Comparison of ENCODE assay signal across 34 cellular contexts in the genomic region with DNA sequence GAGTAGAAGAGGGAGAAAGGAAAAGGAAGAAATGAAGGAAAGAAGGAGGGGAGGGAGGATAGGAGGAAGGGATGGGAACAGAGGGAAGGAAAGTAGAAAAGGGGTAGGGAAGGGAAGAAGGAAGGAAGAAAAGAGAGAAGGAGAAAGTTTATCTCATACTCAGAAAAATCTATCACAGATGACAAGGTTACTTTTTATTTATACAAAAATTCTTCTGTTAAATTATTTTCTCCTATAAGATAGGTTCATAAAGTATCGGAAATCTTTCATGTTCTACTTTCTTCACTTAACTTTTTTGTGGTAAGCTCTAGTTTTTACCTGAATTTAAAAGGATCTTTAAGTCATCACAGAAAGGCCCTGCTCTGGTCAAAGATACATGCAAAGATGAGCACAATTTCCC. TPM values are rescaled to one million over a fixed set of nuclear protein-coding genes. Genes with fewer than 3 reads are reported as not detected.
"Had no signal": no experiment of that assay in that cellular context is flagged by ENCODE, and none has a peak within 500 bp of the region (broad histone marks: within the 10 kb centered on the region; RNA-seq: fewer than 3 reads in every experiment).

No MANE protein-coding gene starts in this region.

- ATAC-seq: effector memory CD8-positive, alpha-beta T cell; esophagus mucosa; gastrocnemius medialis; heart right ventricle; left cardiac atrium; left lung; left ventricle myocardium superior; lower lobe of right lung; mucosa of descending colon had no signal

- H3K4me3 ChIP-seq: colonic mucosa, esophagus squamous epithelium, gastrocnemius medialis, heart right ventricle, left lung, lower lobe of right lung, mucosa of descending colon had no signal

- H3K9me3 Mint-ChIP-seq: dendritic cell treated with granulocyte-macrophage colony-stimulating factor and Interleukin-4, amounts not matched to agents 40 ng/mL and 50 ng/mL, for 4 days; endodermal cell; mesothelial cell of epicardium had no signal

- H3K27me3 ChIP-seq: colonic mucosa, esophagus squamous epithelium, gastrocnemius medialis, heart right ventricle, left lung had no signal

- H3K36me3 ChIP-seq: colonic mucosa, esophagus squamous epithelium, gastrocnemius medialis, heart right ventricle, left lung, lower lobe of right lung had no signal

- H3K27ac Mint-ChIP-seq: dendritic cell treated with granulocyte-macrophage colony-stimulating factor and Interleukin-4, amounts not matched to agents 40 ng/mL and 50 ng/mL, for 4 days; effector memory CD8-positive, alpha-beta T cell; endodermal cell; mesothelial cell of epicardium; naive B cell had no signal

- H3K36me3 Mint-ChIP-seq: mesothelial cell of epicardium, naive B cell had no signal

- H3K27me3 Mint-ChIP-seq: dendritic cell treated with granulocyte-macrophage colony-stimulating factor and Interleukin-4, amounts not matched to agents 40 ng/mL and 50 ng/mL, for 4 days; effector memory CD8-positive, alpha-beta T cell; naive B cell had no signal

- H3K9me3 ChIP-seq: colonic mucosa, esophagus squamous epithelium, gastrocnemius medialis, left lung, lower lobe of right lung, mucosa of descending colon had no signal

- DNase-seq: colonic mucosa; cortex of kidney; effector CD8-positive, alpha-beta T cell; effector memory CD8-positive, alpha-beta T cell; endodermal cell; erythroblast; esophagus squamous epithelium; foreskin fibroblast; foreskin melanocyte; gastrocnemius medialis; glutamatergic neuron; head of caudate nucleus; heart right ventricle; hippocampal formation; left cardiac atrium; left lung; left ventricle myocardium superior; lower lobe of right lung; mesenchymal stem cell; mucosa of descending colon; naive B cell had no signal

- H3K4me1 Mint-ChIP-seq: endodermal cell, mesothelial cell of epicardium, naive B cell had no signal

- FAIRE-seq: endometrium, islet of Langerhans, keratinocyte had no signal

- H3K4me3 Mint-ChIP-seq: dendritic cell treated with granulocyte-macrophage colony-stimulating factor and Interleukin-4, amounts not matched to agents 40 ng/mL and 50 ng/mL, for 4 days; effector memory CD8-positive, alpha-beta T cell; endodermal cell; mesothelial cell of epicardium; naive B cell had no signal

- H3K4me1 ChIP-seq: colonic mucosa, esophagus squamous epithelium, gastrocnemius medialis, heart right ventricle, left lung, lower lobe of right lung had no signal

- H3K27ac ChIP-seq: colonic mucosa, epithelial cell of prostate, esophagus squamous epithelium, gastrocnemius medialis, heart right ventricle, left lung, lower lobe of right lung had no signal

RNA-seq across cellular contexts. Expression of a gene that starts 38.1 kb away (rescaled TPM):
- total RNA-seq: dermis microvascular lymphatic vessel endothelial cell, endodermal cell, esophagus mucosa, esophagus squamous epithelium, gastrocnemius medialis, glomerular endothelial cell, heart right ventricle, kidney epithelial cell, left cardiac atrium, left lung, left ventricle myocardium superior, lower leg skin, lower lobe of right lung, lung microvascular endothelial cell, mesothelial cell of epicardium, myocyte had no signal
- polyA plus RNA-seq: heart right ventricle, keratinocyte had no signal
